Comparison of ENCODE assay signal across 26 cellular contexts in the genomic region with DNA sequence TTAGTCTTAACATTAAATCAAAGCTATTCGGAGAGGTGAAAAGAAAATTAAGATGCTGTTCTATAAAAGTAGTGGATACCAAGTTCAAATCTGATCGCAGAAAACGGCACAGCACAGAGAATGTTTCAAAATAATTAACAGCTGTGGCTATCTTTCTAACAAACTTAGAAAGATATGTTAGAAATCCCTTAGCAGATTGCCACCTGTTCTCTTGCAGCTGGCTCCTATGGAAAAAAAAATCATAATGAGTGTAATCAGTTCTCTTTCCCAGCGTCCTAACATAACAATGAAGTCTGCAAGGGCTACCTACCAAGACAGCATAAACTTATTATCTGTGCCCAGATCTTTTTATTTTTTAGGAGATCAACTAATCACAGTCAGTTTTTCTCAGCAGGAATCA.
DNase-seq lines count a peak whose midpoint lies in the region; TF ChIP-seq lines count a peak whose summit lies in the region.
"Had no signal": no experiment of that assay in that cellular context is flagged by ENCODE, and none has a peak within 500 bp of the region (broad histone marks: within the 10 kb centered on the region; RNA-seq: fewer than 3 reads in every experiment).

No MANE protein-coding gene starts in this region.

- H3K9ac ChIP-seq in neural cell (ENCODE audit: low read length): no peak overlapping the region
- H3K9ac ChIP-seq: SK-N-SH had no signal

- no peak overlapping the region for H3K4me3 ChIP-seq in neural cell (ENCODE audit: low read length)
- H3K4me3 ChIP-seq: GM12878, GM23338 had no signal

- H3K79me2 ChIP-seq in neural cell (replicated peaks; ENCODE audit: insufficient read depth, low read length): no peaks in the 10 kb centered on the region

- H3K27ac ChIP-seq in neural cell (ENCODE audit: low read length): peak overlapping the region; percentile 57
- H3K27ac ChIP-seq: 22Rv1, C4-2B had no signal

- H4K20me1 ChIP-seq in neural cell (ENCODE audit: insufficient read depth): no peaks in the 10 kb centered on the region

- H3F3A ChIP-seq in neural cell (ENCODE audit: insufficient read depth, low read length, poor library complexity, severe bottlenecking): peaks cover 12% of the 10 kb centered on the region

- TF ChIP-seq RAD21 in neural cell (conservative IDR thresholded peaks at IDR 0.05): no peak

- TF ChIP-seq CTCF in neural cell (IDR thresholded peaks at IDR 0.05; ENCODE audit: poor library complexity, severe bottlenecking): no peak

- H3K4me2 ChIP-seq in neural cell (ENCODE audit: low read length): no peak overlapping the region
- H3K4me2 ChIP-seq: GM23338, SK-N-SH had no signal

- H2AFZ ChIP-seq in neural cell (ENCODE audit: low read depth, low read length): no peak overlapping the region
- H2AFZ ChIP-seq: GM23338 had no signal

- H3K27ac Mint-ChIP-seq in T-helper 2 cell treated with Interferon-gamma antibody and Interleukin-4, amounts not matched to agents 5 μg/mL and 100 μg/mL, for 36 hours: no peak overlapping the region
- H3K27ac Mint-ChIP-seq: B cell; CD8-positive, alpha-beta T cell had no signal

- H3K27me3 Mint-ChIP-seq in T-helper 2 cell treated with Interferon-gamma antibody and Interleukin-4, amounts not matched to agents 5 μg/mL and 100 μg/mL, for 36 hours (ENCODE audit: low read depth): no peaks in the 10 kb centered on the region
- H3K27me3 Mint-ChIP-seq: B cell had no signal

- H3K9me3 ChIP-seq in neural cell (ENCODE audit: low read length): no peaks in the 10 kb centered on the region
- H3K9me3 ChIP-seq: Caco-2, SK-N-SH had no signal

- peaks cover 43% of the 10 kb centered on the region for H3K9me3 Mint-ChIP-seq in T-helper 2 cell treated with Interferon-gamma antibody and Interleukin-4, amounts not matched to agents 5 μg/mL and 100 μg/mL, for 36 hours
- H3K9me3 Mint-ChIP-seq: GM23338 had no signal

- H3K4me3 Mint-ChIP-seq in T-helper 2 cell treated with Interferon-gamma antibody and Interleukin-4, amounts not matched to agents 5 μg/mL and 100 μg/mL, for 36 hours: no peak overlapping the region
- H3K4me3 Mint-ChIP-seq: B cell; CD8-positive, alpha-beta T cell; GM23338; H9 had no signal

- H3K36me3 ChIP-seq in neural cell (ENCODE audit: insufficient read depth, low read length): no peaks in the 10 kb centered on the region

- no peaks in the 10 kb centered on the region for H3K4me1 Mint-ChIP-seq in T-helper 2 cell treated with Interferon-gamma antibody and Interleukin-4, amounts not matched to agents 5 μg/mL and 100 μg/mL, for 36 hours (ENCODE audit: low read depth)
- H3K4me1 Mint-ChIP-seq: B cell, H9 had no signal

- no peaks in the 10 kb centered on the region for H3K27me3 ChIP-seq in neural cell (ENCODE audit: insufficient read depth, low read depth, low read length)

- H3K9me2 ChIP-seq in neural cell (ENCODE audit: insufficient read depth, low read length): no peaks in the 10 kb centered on the region
- H3K9me2 ChIP-seq: SK-N-SH had no signal

- no peak for TF ChIP-seq EP300 in neural cell (conservative IDR thresholded peaks at IDR 0.05; ENCODE audit: poor library complexity, severe bottlenecking)

- H3K36me3 Mint-ChIP-seq in T-helper 2 cell treated with Interferon-gamma antibody and Interleukin-4, amounts not matched to agents 5 μg/mL and 100 μg/mL, for 36 hours (ENCODE audit: low read depth): no peaks in the 10 kb centered on the region
- H3K36me3 Mint-ChIP-seq: CD8-positive, alpha-beta T cell had no signal

- DNase-seq in NCI-H1105 treated with DMSO at 0.1 percent for 48 hours (lab: John Stamatoyannopoulos, UW) (peak; percentile 13), NCI-H1105 (lab: John Stamatoyannopoulos, UW) (no peak), NCI-H146 treated with DMSO at 0.1 percent for 48 hours (lab: John Stamatoyannopoulos, UW; ENCODE audit: unreplicated experiment) (peak; percentile 69), NCI-H82 (lab: John Stamatoyannopoulos, UW) (peak; percentile 19), cerebellum (ENCODE audit: low spot score) (no peak)
- no peak for DNase-seq in stimulated activated CD4-positive, alpha-beta T cell treated with anti-CD3 and anti-CD28 coated beads, Interleukin-4, amount 100 ng/mL, for 24 hours
- no peak for DNase-seq in T-helper 2 cell treated with Interferon-gamma antibody and Interleukin-4, amounts not matched to agents 5 μg/mL and 100 μg/mL, for 36 hours (ENCODE audit: low spot score)
- DNase-seq: Caco-2; CD8-positive, alpha-beta T cell; DMS79; EL; GDM1; H9; Karpas-422; MV-4-11; NCI-H187 treated with DMSO at 0.1 percent for 48 hours; NCI-H2107; NCI-H526; SIG-M5; SK-N-SH had no signal

TF ChIP-seq in neural cell, 6 proteins besides CTCF, POLR2A, EP300 and RAD21:
- TF ChIP-seq POLR2AphosphoS5 (IDR thresholded peaks at IDR 0.05) (no peak), TAF1 (IDR thresholded peaks at IDR 0.05; ENCODE audit: low read depth) (no peak), MXI1 (conservative IDR thresholded peaks at IDR 0.05; ENCODE audit: poor library complexity, severe bottlenecking) (no peak), SMC3 (conservative IDR thresholded peaks at IDR 0.05; ENCODE audit: poor library complexity) (no peak), EZH2 (IDR thresholded peaks at IDR 0.05; ENCODE audit: borderline replicate concordance, insufficient read depth, low read length, poor library complexity, severe bottlenecking) (no peak)
- TF ChIP-seq, protein P1, sequence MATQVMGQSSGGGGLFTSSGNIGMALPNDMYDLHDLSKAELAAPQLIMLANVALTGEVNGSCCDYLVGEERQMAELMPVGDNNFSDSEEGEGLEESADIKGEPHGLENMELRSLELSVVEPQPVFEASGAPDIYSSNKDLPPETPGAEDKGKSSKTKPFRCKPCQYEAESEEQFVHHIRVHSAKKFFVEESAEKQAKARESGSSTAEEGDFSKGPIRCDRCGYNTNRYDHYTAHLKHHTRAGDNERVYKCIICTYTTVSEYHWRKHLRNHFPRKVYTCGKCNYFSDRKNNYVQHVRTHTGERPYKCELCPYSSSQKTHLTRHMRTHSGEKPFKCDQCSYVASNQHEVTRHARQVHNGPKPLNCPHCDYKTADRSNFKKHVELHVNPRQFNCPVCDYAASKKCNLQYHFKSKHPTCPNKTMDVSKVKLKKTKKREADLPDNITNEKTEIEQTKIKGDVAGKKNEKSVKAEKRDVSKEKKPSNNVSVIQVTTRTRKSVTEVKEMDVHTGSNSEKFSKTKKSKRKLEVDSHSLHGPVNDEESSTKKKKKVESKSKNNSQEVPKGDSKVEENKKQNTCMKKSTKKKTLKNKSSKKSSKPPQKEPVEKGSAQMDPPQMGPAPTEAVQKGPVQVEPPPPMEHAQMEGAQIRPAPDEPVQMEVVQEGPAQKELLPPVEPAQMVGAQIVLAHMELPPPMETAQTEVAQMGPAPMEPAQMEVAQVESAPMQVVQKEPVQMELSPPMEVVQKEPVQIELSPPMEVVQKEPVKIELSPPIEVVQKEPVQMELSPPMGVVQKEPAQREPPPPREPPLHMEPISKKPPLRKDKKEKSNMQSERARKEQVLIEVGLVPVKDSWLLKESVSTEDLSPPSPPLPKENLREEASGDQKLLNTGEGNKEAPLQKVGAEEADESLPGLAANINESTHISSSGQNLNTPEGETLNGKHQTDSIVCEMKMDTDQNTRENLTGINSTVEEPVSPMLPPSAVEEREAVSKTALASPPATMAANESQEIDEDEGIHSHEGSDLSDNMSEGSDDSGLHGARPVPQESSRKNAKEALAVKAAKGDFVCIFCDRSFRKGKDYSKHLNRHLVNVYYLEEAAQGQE (IDR thresholded peaks at IDR 0.05; ENCODE audit: borderline replicate concordance): no peak

Comparison
In these comparisons a context has a peak if more than half of its experiments do, and no peak if none do; other contexts are left out.
1. DNase-seq: peak in NCI-H1105 treated with DMSO at 0.1 percent for 48 hours (single experiment), NCI-H146 treated with DMSO at 0.1 percent for 48 hours (single experiment) and NCI-H82 (single experiment); none in NCI-H1105 (single experiment), cerebellum (single experiment), stimulated activated CD4-positive, alpha-beta T cell treated with anti-CD3 and anti-CD28 coated beads, Interleukin-4, amount 100 ng/mL, for 24 hours (single experiment) and T-helper 2 cell treated with Interferon-gamma antibody and Interleukin-4, amounts not matched to agents 5 μg/mL and 100 μg/mL, for 36 hours (single experiment).